Comparison of ENCODE assay signal across 15 cellular contexts in genomic region chr17:67358612-67359011, GRCh38. TPM values are rescaled to one million over a fixed set of nuclear protein-coding genes. Genes with fewer than 3 reads are reported as not detected.
DNase-seq lines count a peak whose midpoint lies in the region; ATAC-seq and TF ChIP-seq lines count a peak whose summit lies in the region.
"Had no signal": no experiment of that assay in that cellular context is flagged by ENCODE, and none has a peak within 500 bp of the region (broad histone marks: within the 10 kb centered on the region; RNA-seq: fewer than 3 reads in every experiment).

No MANE protein-coding gene starts in this region.

- DNase-seq in CD14-positive monocyte (ENCODE audit: low spot score) (no peak), iPS-NIHi7 (ENCODE audit: extremely low spot score) (no peak), vagina (ENCODE audit: extremely low spot score in 2 of 2) (no peak), anterior cingulate cortex (lab: John Stamatoyannopoulos, UW) (no peak)
- no peak for DNase-seq in CD8-positive, alpha-beta memory T cell
- no peak for DNase-seq in activated CD4-positive, alpha-beta memory T cell treated with anti-CD3 and anti-CD28 coated beads for 36 hours
- no peak for DNase-seq in effector memory CD8-positive, alpha-beta T cell
- DNase-seq: colonic mucosa; DND-41; gastrocnemius medialis; left ventricle myocardium inferior; NCI-H510A; pancreas; stimulated activated CD4-positive, alpha-beta T cell treated with anti-CD3 and anti-CD28 coated beads, Interleukin-4, amount 100 ng/mL, for 1 hour had no signal

- peaks cover 26% of the 10 kb centered on the region for H3K36me3 ChIP-seq in CD8-positive, alpha-beta memory T cell (ENCODE audit: insufficient read depth, low read length)
- peaks cover 0 to 30% of the 10 kb centered on the region in 2 donors for H3K36me3 ChIP-seq in vagina

- H3K4me3 ChIP-seq in CD8-positive, alpha-beta memory T cell (ENCODE audit: low read length) = no peak overlapping the region
- H3K4me3 ChIP-seq in vagina = no peak overlapping the region
- H3K4me3 ChIP-seq: colonic mucosa, gastrocnemius medialis, left ventricle myocardium inferior, pancreas, SJSA1 had no signal

- peaks cover 0 to 2% (median 0%) of the 10 kb centered on the region in 3 donors for H3K27me3 Mint-ChIP-seq in CD14-positive monocyte (ENCODE audit: low read depth in 3 of 3)
- no peaks in the 10 kb centered on the region for H3K27me3 Mint-ChIP-seq in CD8-positive, alpha-beta memory T cell
- no peaks in the 10 kb centered on the region for H3K27me3 Mint-ChIP-seq in activated CD4-positive, alpha-beta memory T cell treated with anti-CD3 and anti-CD28 coated beads for 36 hours
- no peaks in the 10 kb centered on the region for H3K27me3 Mint-ChIP-seq in effector memory CD8-positive, alpha-beta T cell

- peaks cover 39% of the 10 kb centered on the region for H3K4me1 ChIP-seq in CD8-positive, alpha-beta memory T cell (ENCODE audit: insufficient read depth, low read length)
- peaks cover 49% of the 10 kb centered on the region for H3K4me1 ChIP-seq in vagina
- H3K4me1 ChIP-seq: SJSA1 had no signal

- TF ChIP-seq POLR2A in vagina (IDR thresholded peaks at IDR 0.05) = no peak

- H3K9me3 Mint-ChIP-seq in CD14-positive monocyte = no peaks in the 10 kb centered on the region
- H3K9me3 Mint-ChIP-seq in CD8-positive, alpha-beta memory T cell = no peaks in the 10 kb centered on the region
- no peaks in the 10 kb centered on the region for H3K9me3 Mint-ChIP-seq in activated CD4-positive, alpha-beta memory T cell treated with anti-CD3 and anti-CD28 coated beads for 36 hours
- no peaks in the 10 kb centered on the region for H3K9me3 Mint-ChIP-seq in effector memory CD8-positive, alpha-beta T cell

- peaks cover 40 to 73% of the 10 kb centered on the region in 2 donors for H3K36me3 Mint-ChIP-seq in CD14-positive monocyte
- peaks cover 4 to 70% (median 11%) of the 10 kb centered on the region in 3 donors for H3K36me3 Mint-ChIP-seq in CD8-positive, alpha-beta memory T cell
- peaks cover 63% of the 10 kb centered on the region for H3K36me3 Mint-ChIP-seq in activated CD4-positive, alpha-beta memory T cell treated with anti-CD3 and anti-CD28 coated beads for 36 hours
- H3K36me3 Mint-ChIP-seq in effector memory CD8-positive, alpha-beta T cell (ENCODE audit: insufficient read depth) = peaks cover 74% of the 10 kb centered on the region

- TF ChIP-seq CTCF in CD14-positive monocyte (IDR thresholded peaks at IDR 0.05) = no peak
- TF ChIP-seq CTCF in vagina (IDR thresholded peaks at IDR 0.05) = no peak

- no peaks in the 10 kb centered on the region for H3K27me3 ChIP-seq in CD8-positive, alpha-beta memory T cell (ENCODE audit: insufficient read depth, low read length, poor library complexity, severe bottlenecking)
- no peaks in the 10 kb centered on the region for H3K27me3 ChIP-seq in vagina
- H3K27me3 ChIP-seq: colonic mucosa, gastrocnemius medialis, pancreas, SJSA1 had no signal

- CTCF ChIA-PET in CD8-positive, alpha-beta memory T cell (lab: Charles Lee) = interaction anchor here (0.8 to 1.2 kb wide), 3 partner anchors 14 to 291 kb away, joined by 3 to 10 read pairs (median 3); no protein-coding TSS in a partner anchor
- CTCF ChIA-PET in activated CD4-positive, alpha-beta memory T cell treated with anti-CD3 and anti-CD28 coated beads for 36 hours (lab: Charles Lee) = interaction anchor here (1.7 to 2.1 kb wide), 2 partner anchors 17 to 119 kb away, joined by 4 to 15 read pairs; no protein-coding TSS in a partner anchor

- POLR2A ChIA-PET in CD8-positive, alpha-beta memory T cell (lab: Charles Lee) = interaction anchor here (0.6 to 1.0 kb wide), 4 partner anchors 9 to 687 kb away, joined by 3 to 6 read pairs (median 4); no protein-coding TSS in a partner anchor
- POLR2A ChIA-PET in activated CD4-positive, alpha-beta memory T cell treated with anti-CD3 and anti-CD28 coated beads for 36 hours (lab: Charles Lee) = interaction anchor here (0.7 to 1.0 kb wide), 2 partner anchors 82 to 117 kb away, joined by 3 read pairs; no protein-coding TSS in a partner anchor

- H3K4me1 Mint-ChIP-seq in CD14-positive monocyte = peaks cover 65% of the 10 kb centered on the region
- H3K4me1 Mint-ChIP-seq in CD8-positive, alpha-beta memory T cell = peaks cover 50 to 79% (median 65%) of the 10 kb centered on the region in 3 donors
- H3K4me1 Mint-ChIP-seq in activated CD4-positive, alpha-beta memory T cell treated with anti-CD3 and anti-CD28 coated beads for 36 hours (ENCODE audit: low read depth) = peaks cover 57% of the 10 kb centered on the region
- H3K4me1 Mint-ChIP-seq in effector memory CD8-positive, alpha-beta T cell (ENCODE audit: low read depth in 2 of 2) = peaks cover 33 to 46% of the 10 kb centered on the region in 2 donors

- no peaks in the 10 kb centered on the region for H3K9me3 ChIP-seq in CD8-positive, alpha-beta memory T cell (ENCODE audit: low read length)
- no peaks in the 10 kb centered on the region for H3K9me3 ChIP-seq in vagina
- H3K9me3 ChIP-seq: colonic mucosa, gastrocnemius medialis, left ventricle myocardium inferior, pancreas, SJSA1 had no signal

- no peak overlapping the region for H3K27ac ChIP-seq in CD8-positive, alpha-beta memory T cell (ENCODE audit: low read depth, low read length)
- H3K27ac ChIP-seq in vagina = no peak overlapping the region
- H3K27ac ChIP-seq: colonic mucosa, gastrocnemius medialis, left ventricle myocardium inferior, pancreas, SJSA1 had no signal

- H3K4me3 Mint-ChIP-seq in CD14-positive monocyte = no peak overlapping the region
- peak overlapping the region; percentile 9 to 74 (median 36) for H3K4me3 Mint-ChIP-seq in CD8-positive, alpha-beta memory T cell
- H3K4me3 Mint-ChIP-seq in activated CD4-positive, alpha-beta memory T cell treated with anti-CD3 and anti-CD28 coated beads for 36 hours = peak overlapping the region; percentile 60
- peak overlapping the region; percentile 25 to 56 for H3K4me3 Mint-ChIP-seq in effector memory CD8-positive, alpha-beta T cell

- H3K27ac Mint-ChIP-seq in CD14-positive monocyte = peak overlapping the region in 4 of 7 donors; percentile 5 to 58 (median 31)
- peak overlapping the region; percentile 32 to 89 (median 72) for H3K27ac Mint-ChIP-seq in CD8-positive, alpha-beta memory T cell
- peak overlapping the region; percentile 88 for H3K27ac Mint-ChIP-seq in activated CD4-positive, alpha-beta memory T cell treated with anti-CD3 and anti-CD28 coated beads for 36 hours
- H3K27ac Mint-ChIP-seq in effector memory CD8-positive, alpha-beta T cell = peak overlapping the region; percentile 65 to 71

- ATAC-seq in effector memory CD8-positive, alpha-beta T cell (replicated peaks) = no peak
- ATAC-seq: gastrocnemius medialis, pancreas had no signal

- intact Hi-C loops in CD14-positive monocyte (cut with micrococcal nuclease) = no loop called here
- intact Hi-C loops in activated CD4-positive, alpha-beta memory T cell treated with anti-CD3 and anti-CD28 coated beads for 36 hours (cut with micrococcal nuclease) = loop anchor here (5.0 kb wide), 1 partner anchor 116 kb away; no protein-coding TSS in a partner anchor
- intact Hi-C loops in vagina (cut with DNase I) = no loop called here

RNA-seq across cellular contexts. Expression of gene PSMD12, which starts 7.8 kb away (rescaled TPM):
- polyA plus RNA-seq in CD14-positive monocyte = 10 to 100 TPM; 17.8 to 30.7 TPM
- total RNA-seq in CD8-positive, alpha-beta memory T cell = 10 to 100 TPM; 91.1 to 94.2 TPM
- polyA plus RNA-seq in CD8-positive, alpha-beta memory T cell = 40.2 TPM
- 10 to 100 TPM; 94.0 to 98.6 TPM for total RNA-seq in activated CD4-positive, alpha-beta memory T cell treated with anti-CD3 and anti-CD28 coated beads for 36 hours
- 26.0 TPM for total RNA-seq in vagina

RNA-seq across cellular contexts. Expression of gene PITPNC1, which starts 18.5 kb away (rescaled TPM):
- 10 to 100 TPM; 21.7 to 31.0 TPM for polyA plus RNA-seq in CD14-positive monocyte
- 10 to 100 TPM; 43.1 to 45.1 TPM for total RNA-seq in CD8-positive, alpha-beta memory T cell
- polyA plus RNA-seq in CD8-positive, alpha-beta memory T cell = 163 TPM
- 10 to 100 TPM; 35.7 to 37.3 TPM for total RNA-seq in activated CD4-positive, alpha-beta memory T cell treated with anti-CD3 and anti-CD28 coated beads for 36 hours
- total RNA-seq in vagina = 8.1 TPM

Comparison
In these comparisons a context has a peak if more than half of its experiments do, and no peak if none do; other contexts are left out.
1. H3K27ac Mint-ChIP-seq: peak in every context shown above with its lines; median percentile 88 in activated CD4-positive, alpha-beta memory T cell treated with anti-CD3 and anti-CD28 coated beads for 36 hours; 72 in CD8-positive, alpha-beta memory T cell; 68 in effector memory CD8-positive, alpha-beta T cell; 31 in CD14-positive monocyte.
2. H3K4me3 Mint-ChIP-seq: peak in CD8-positive, alpha-beta memory T cell (7 of 7), activated CD4-positive, alpha-beta memory T cell treated with anti-CD3 and anti-CD28 coated beads for 36 hours (single experiment) and effector memory CD8-positive, alpha-beta T cell (2 of 2); none in CD14-positive monocyte (0 of 2).